Comparison of ENCODE assay signal across 1 cellular context in the genomic region with DNA sequence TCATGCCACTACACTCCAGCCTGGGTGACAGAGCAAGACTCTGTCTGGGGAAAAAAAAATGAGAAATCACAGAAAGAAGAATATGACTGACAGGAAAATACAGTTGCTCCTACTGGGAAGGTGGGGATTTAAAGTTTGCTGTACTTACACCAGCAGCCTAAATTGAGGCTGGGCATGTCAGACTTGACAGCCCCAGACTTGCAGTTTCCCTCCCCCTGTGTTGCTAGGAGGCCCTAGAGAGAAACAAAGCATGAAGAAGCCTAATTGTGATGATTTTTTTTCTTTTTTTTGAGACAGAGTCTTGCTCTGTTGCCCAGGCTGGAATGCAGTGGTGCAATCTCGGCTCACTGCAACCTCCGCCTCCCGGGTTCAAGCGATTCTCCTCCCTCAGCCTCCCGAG. TPM values are rescaled to one million over a fixed set of nuclear protein-coding genes. Genes with fewer than 3 reads are reported as not detected.
"Had no signal": no experiment of that assay in that cellular context is flagged by ENCODE, and none has a peak within 500 bp of the region (broad histone marks: within the 10 kb centered on the region; RNA-seq: fewer than 3 reads in every experiment).

No MANE protein-coding gene starts in this region.

RNA-seq across cellular contexts. Expression of gene PLA2G3, which starts 54.4 kb away (rescaled TPM):
- polyA plus RNA-seq: urinary bladder had no signal
